Comparison of ENCODE assay signal across 29 cellular contexts in the genomic region with DNA sequence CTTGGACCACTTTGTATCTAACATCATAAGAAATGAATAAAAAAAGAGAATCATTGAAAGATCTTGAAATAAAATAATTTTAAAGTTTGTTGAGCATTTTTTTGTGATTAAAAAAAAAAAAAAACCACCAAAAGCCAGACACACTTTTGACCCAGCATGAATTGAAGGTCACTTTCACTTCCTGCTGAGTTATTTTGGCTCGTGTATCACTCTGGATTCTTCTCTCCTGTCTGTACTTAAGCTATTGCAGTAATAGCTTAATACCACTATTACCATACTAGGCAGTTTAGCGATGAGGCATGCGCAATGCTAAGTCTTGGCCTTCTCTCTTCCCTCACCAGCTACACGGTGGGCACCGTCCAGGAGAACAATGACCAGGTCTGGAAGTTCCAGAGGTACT. TPM values are rescaled to one million over a fixed set of nuclear protein-coding genes. Genes with fewer than 3 reads are reported as not detected.
DNase-seq lines count a peak whose midpoint lies in the region; ATAC-seq and TF ChIP-seq lines count a peak whose summit lies in the region.
"Had no signal": no experiment of that assay in that cellular context is flagged by ENCODE, and none has a peak within 500 bp of the region (broad histone marks: within the 10 kb centered on the region; RNA-seq: fewer than 3 reads in every experiment).

No MANE protein-coding gene starts in this region.

- H3K27ac ChIP-seq in fibroblast of lung (ENCODE audit: insufficient read depth, low read length) (no peak overlapping the region), psoas muscle (no peak overlapping the region)
- H3K27ac ChIP-seq: cardiac muscle cell, esophagus squamous epithelium, KMS-11 had no signal

- peaks cover 26 to 32% of the 10 kb centered on the region in 2 donors for H3K27me3 Mint-ChIP-seq in stimulated activated naive B cell treated with anti-CD40 and anti-IgM and Interleukin-4, amounts not matched to agents 10 μg/mL and 1 μg/mL and 100 μg/mL, for 72 hours
- H3K27me3 Mint-ChIP-seq: activated T-cell treated with anti-CD3 and anti-CD28 coated beads, Interleukin-2, amount 50 U/mL, for 24 hours; CD8-positive, alpha-beta memory T cell had no signal

- peak; percentile 90 to 95 for ATAC-seq in stimulated activated naive B cell treated with anti-CD40 and anti-IgM and Interleukin-4, amounts not matched to agents 10 μg/mL and 1 μg/mL and 100 μg/mL, for 72 hours (replicated peaks)
- ATAC-seq in psoas muscle = no peak
- ATAC-seq: activated CD4-positive, CD25-positive, alpha-beta regulatory T cell treated with anti-CD3 and anti-CD28 coated beads, Interleukin-2, amount 50 U/mL, for 24 hours; sciatic nerve had no signal

- no peak overlapping the region for H3K27ac Mint-ChIP-seq in stimulated activated naive B cell treated with anti-CD40 and anti-IgM and Interleukin-4, amounts not matched to agents 10 μg/mL and 1 μg/mL and 100 μg/mL, for 72 hours
- H3K27ac Mint-ChIP-seq: activated T-cell treated with anti-CD3 and anti-CD28 coated beads, Interleukin-2, amount 50 U/mL, for 24 hours had no signal

- peak; percentile 28 for DNase-seq in activated CD8-positive, alpha-beta memory T cell treated with anti-CD3 and anti-CD28 coated beads, Interleukin-2, amount 50 U/mL, for 48 hours
- DNase-seq in activated CD8-positive, alpha-beta memory T cell treated with anti-CD3 and anti-CD28 coated beads, Interleukin-2, amount 50 U/mL, for 4 hours = no peak
- DNase-seq in NOMO-1 treated with DMSO at 0.1 percent for 48 hours (lab: John Stamatoyannopoulos, UW; ENCODE audit: unreplicated experiment) = peak; percentile 87
- DNase-seq in fibroblast of lung (ENCODE audit: low read depth in 2 of 2) = peak; percentile 22 to 51
- no peak for DNase-seq in stimulated activated naive B cell treated with anti-CD40 and anti-IgM and Interleukin-4, amounts not matched to agents 10 μg/mL and 1 μg/mL and 100 μg/mL, for 72 hours
- no peak for DNase-seq in psoas muscle
- no peak for DNase-seq in SK-N-DZ (ENCODE audit: low spot score)
- DNase-seq in KBM-7 = no peak
- DNase-seq: activated gamma-delta T cell treated with Interleukin-2 at 50 U/mL for 16 hours; activated T-cell treated with anti-CD3 and anti-CD28 coated beads, Interleukin-2, amount 50 U/mL, for 24 hours; AML-193; amniotic stem cell; CD8-positive, alpha-beta memory T cell; esophagus squamous epithelium; NCI-H1048; NCI-H187; NCI-H524 treated with DMSO at 0.1 percent for 48 hours; trophoblast cell had no signal

- no peak overlapping the region for H3K4me3 ChIP-seq in fibroblast of lung (replicated peaks in 1 of 4; ENCODE audit: control extremely low read depth in 1 of 4, insufficient read depth in 1 of 4, low read depth in 3 of 4, low read length in 4 of 4)
- no peak overlapping the region for H3K4me3 ChIP-seq in psoas muscle
- H3K4me3 ChIP-seq: cardiac muscle cell, esophagus squamous epithelium, lung had no signal

- TF ChIP-seq CTCF in fibroblast of lung (conservative IDR thresholded peaks at IDR 0.05 in 1 of 2, IDR thresholded peaks at IDR 0.05 in 1 of 2; ENCODE audit: low read depth in 1 of 2, low read length in 2 of 2) (no peak), psoas muscle (IDR thresholded peaks at IDR 0.05) (no peak)

- H4K20me1 ChIP-seq in fibroblast of lung (ENCODE audit: control insufficient read depth, extremely low read depth, insufficient read depth, low read length) = no peaks in the 10 kb centered on the region

- H3K4me1 ChIP-seq in fibroblast of lung (ENCODE audit: control insufficient read depth, extremely low read depth, insufficient read depth, low read length) (no peaks in the 10 kb centered on the region), psoas muscle (no peaks in the 10 kb centered on the region)
- H3K4me1 ChIP-seq: esophagus squamous epithelium had no signal

- no peaks in the 10 kb centered on the region for H3K36me3 Mint-ChIP-seq in stimulated activated naive B cell treated with anti-CD40 and anti-IgM and Interleukin-4, amounts not matched to agents 10 μg/mL and 1 μg/mL and 100 μg/mL, for 72 hours

- H3K9ac ChIP-seq in fibroblast of lung (ENCODE audit: insufficient read depth, low read length) = no peak overlapping the region
- H3K9ac ChIP-seq: KMS-11 had no signal

- H3K4me1 Mint-ChIP-seq in stimulated activated naive B cell treated with anti-CD40 and anti-IgM and Interleukin-4, amounts not matched to agents 10 μg/mL and 1 μg/mL and 100 μg/mL, for 72 hours = peaks cover 6 to 10% of the 10 kb centered on the region in 2 donors

- 68 to 72% (median 69%) methylated on average over 5 of the region's 5 CpGs for WGBS in psoas muscle, 3 donors

- in situ Hi-C loops in KBM-7 (cut with MboI; ENCODE audit: low pct_unique_long_range_greater_than_20kb, low sequenced_read_pairs) = no loop called here

- H2AFZ ChIP-seq in fibroblast of lung (ENCODE audit: low read length) = no peak overlapping the region

- H3K36me3 ChIP-seq in fibroblast of lung (ENCODE audit: control insufficient read depth, insufficient read depth, low read length) (no peaks in the 10 kb centered on the region), psoas muscle (ENCODE audit: insufficient read depth in 1 of 2, low read depth in 1 of 2) (no peaks in the 10 kb centered on the region)
- H3K36me3 ChIP-seq: cardiac muscle cell, esophagus squamous epithelium had no signal

- H3K27me3 ChIP-seq in fibroblast of lung (ENCODE audit: control insufficient read depth, insufficient read depth, low read length) (no peaks in the 10 kb centered on the region), psoas muscle (ENCODE audit: insufficient read depth in 3 of 3, low read length in 2 of 3) (no peaks in the 10 kb centered on the region)
- H3K27me3 ChIP-seq: cardiac muscle cell had no signal

- H3K4me3 Mint-ChIP-seq in stimulated activated naive B cell treated with anti-CD40 and anti-IgM and Interleukin-4, amounts not matched to agents 10 μg/mL and 1 μg/mL and 100 μg/mL, for 72 hours = no peak overlapping the region
- H3K4me3 Mint-ChIP-seq: activated T-cell treated with anti-CD3 and anti-CD28 coated beads, Interleukin-2, amount 50 U/mL, for 24 hours had no signal

- no peak overlapping the region for H3K4me2 ChIP-seq in fibroblast of lung (ENCODE audit: extremely low read depth, insufficient read depth, low read length)
- H3K4me2 ChIP-seq: KMS-11 had no signal

- H3K79me2 ChIP-seq in fibroblast of lung (ENCODE audit: control insufficient read depth, insufficient read depth, low read length) = no peaks in the 10 kb centered on the region

- no peaks in the 10 kb centered on the region for H3K9me3 Mint-ChIP-seq in stimulated activated naive B cell treated with anti-CD40 and anti-IgM and Interleukin-4, amounts not matched to agents 10 μg/mL and 1 μg/mL and 100 μg/mL, for 72 hours
- H3K9me3 Mint-ChIP-seq: activated T-cell treated with anti-CD3 and anti-CD28 coated beads, Interleukin-2, amount 50 U/mL, for 24 hours; CD8-positive, alpha-beta memory T cell had no signal

- H3K9me3 ChIP-seq in fibroblast of lung (ENCODE audit: control insufficient read depth, insufficient read depth, low read depth, low read length) = no peaks in the 10 kb centered on the region
- H3K9me3 ChIP-seq in psoas muscle = no peaks in the 10 kb centered on the region
- H3K9me3 ChIP-seq: esophagus squamous epithelium had no signal

- intact Hi-C loops in psoas muscle (cut with DNase I) = no loop called here

RNA-seq across cellular contexts. Expression of a gene that starts 54.5 kb away (rescaled TPM):
- total RNA-seq in fibroblast of lung (not detected in 2 replicates), psoas muscle (not detected)
- polyA plus RNA-seq in fibroblast of lung (not detected in 2 replicates), psoas muscle (not detected)
- polyA plus RNA-seq in fibroblast of lung (2012) = not detected in 2 replicates
- polyA minus RNA-seq in fibroblast of lung (ENCODE audit: low replicate concordance) = not detected in 2 replicates
- polyA plus RNA-seq in SK-N-DZ (2014; cell fraction: cytosol; rRNA removed) = not detected in 2 replicates
- not detected in 2 replicates for polyA plus RNA-seq in SK-N-DZ (2014; cell fraction: nucleus; rRNA removed)
- total RNA-seq: A172; cardiac muscle cell; CD8-positive, alpha-beta memory T cell; esophagus squamous epithelium; G401; H4; HT1080; kidney epithelial cell; lung; posterior vena cava; sciatic nerve had no signal
- polyA plus RNA-seq: cardiac muscle cell; CD8-positive, alpha-beta memory T cell; lung had no signal

Comparison
In these comparisons a context has a peak if more than half of its experiments do, and no peak if none do; other contexts are left out.
1. DNase-seq: peak in activated CD8-positive, alpha-beta memory T cell treated with anti-CD3 and anti-CD28 coated beads, Interleukin-2, amount 50 U/mL, for 48 hours (single experiment), NOMO-1 treated with DMSO at 0.1 percent for 48 hours (single experiment) and fibroblast of lung (2 of 2); none in activated CD8-positive, alpha-beta memory T cell treated with anti-CD3 and anti-CD28 coated beads, Interleukin-2, amount 50 U/mL, for 4 hours (single experiment), stimulated activated naive B cell treated with anti-CD40 and anti-IgM and Interleukin-4, amounts not matched to agents 10 μg/mL and 1 μg/mL and 100 μg/mL, for 72 hours (single experiment), psoas muscle (0 of 2), SK-N-DZ (single experiment) and KBM-7 (single experiment).
2. ATAC-seq: peak in stimulated activated naive B cell treated with anti-CD40 and anti-IgM and Interleukin-4, amounts not matched to agents 10 μg/mL and 1 μg/mL and 100 μg/mL, for 72 hours (2 of 2); none in psoas muscle (0 of 4).